In genomic region chr19:2617393-2618165, GRCh38 we compare ENCODE assay signal across 13 cellular contexts.
A peak's percentile ranks its signal among the peaks of the same experiment; 100 is the strongest.
DNase-seq lines count a peak whose midpoint lies in the region; ATAC-seq, FAIRE-seq and TF ChIP-seq lines count a peak whose summit lies in the region.
"Had no signal": no experiment of that assay in that cellular context is flagged by ENCODE, and none has a peak within 500 bp of the region (broad histone marks: within the 10 kb centered on the region; RNA-seq: fewer than 3 reads in every experiment).

No MANE protein-coding gene starts in this region.

- WGBS in heart right ventricle, 2 donors = 83 to 85% methylated on average over 11 of the region's 11 CpGs
- 93% methylated on average over 11 of the region's 11 CpGs for WGBS in thymus

- peaks cover 0 to 5% (median 0%) of the 10 kb centered on the region in 7 donors for H3K27me3 ChIP-seq in heart right ventricle
- H3K27me3 ChIP-seq in thymus (ENCODE audit: control insufficient read depth, insufficient read depth) = no peaks in the 10 kb centered on the region
- H3K27me3 ChIP-seq: MG63, vagina had no signal

- DNase-seq in Right ventricle myocardium inferior (ENCODE audit: missing footprints) = peak; percentile 40
- no peak for DNase-seq in heart right ventricle
- no peak for DNase-seq in T-cell
- peak; percentile 46 for DNase-seq in kidney
- no peak for DNase-seq in ureter (ENCODE audit: low spot score)
- no peak for DNase-seq in Kasumi-1 (lab: John Stamatoyannopoulos, UW)
- DNase-seq: MG63, NCI-H2171, SK-N-SH had no signal

- peaks cover 0 to 6% (median 0%) of the 10 kb centered on the region in 11 donors for H3K9me3 ChIP-seq in heart right ventricle
- H3K9me3 ChIP-seq in kidney (ENCODE audit: control insufficient read depth in 1 of 2, low read length in 2 of 2) = no peaks in the 10 kb centered on the region
- H3K9me3 ChIP-seq in thymus (ENCODE audit: control insufficient read depth) = peaks cover 2% of the 10 kb centered on the region
- H3K9me3 ChIP-seq: MG63, SK-N-SH, vagina had no signal

- no peak for FAIRE-seq in kidney (lab: Jason Lieb, UNC)
- FAIRE-seq: colon had no signal

- H3K4me3 ChIP-seq in heart right ventricle (no peak overlapping the region), kidney (ENCODE audit: low read length in 2 of 2) (no peak overlapping the region), thymus (ENCODE audit: low read length) (no peak overlapping the region)
- H3K4me3 ChIP-seq: MG63, vagina had no signal

- ATAC-seq in Right ventricle myocardium inferior (no peak), heart right ventricle (no peak), T-cell (replicated peaks in 1 of 4) (no peak), HG02588 (IDR thresholded peaks at IDR 0.05; ENCODE audit: unreplicated experiment) (no peak)

- peak overlapping the region; percentile 86 to 89 for H3K27ac Mint-ChIP-seq in T-cell

- H3K9ac ChIP-seq in kidney (ENCODE audit: low read length in 2 of 2) = peak overlapping the region in 1 of 2 donors; percentile 35
- H3K9ac ChIP-seq: SK-N-SH had no signal

- H3K36me3 ChIP-seq in heart right ventricle = no peaks in the 10 kb centered on the region
- no peaks in the 10 kb centered on the region for H3K36me3 ChIP-seq in kidney (ENCODE audit: control insufficient read depth in 1 of 2, insufficient read depth in 2 of 2, low read length in 2 of 2)
- peaks cover 3% of the 10 kb centered on the region for H3K36me3 ChIP-seq in thymus (ENCODE audit: control insufficient read depth, insufficient read depth)
- H3K36me3 ChIP-seq: MG63, vagina had no signal

- H3K36me3 Mint-ChIP-seq in T-cell = no peaks in the 10 kb centered on the region

- H3K4me1 Mint-ChIP-seq in T-cell = peaks cover 66 to 74% (median 66%) of the 10 kb centered on the region in 3 donors

- TF ChIP-seq CTCF in heart right ventricle (IDR thresholded peaks at IDR 0.05) = no peak
- TF ChIP-seq CTCF in kidney (IDR thresholded peaks at IDR 0.05; ENCODE audit: borderline replicate concordance, extremely low read depth, insufficient read depth) = no peak

- peak overlapping the region; percentile 39 to 81 (median 41) for H3K4me3 Mint-ChIP-seq in T-cell

- intact Hi-C loops in Right ventricle myocardium inferior (cut with DNase I) (loop anchor here (10.0 kb wide), 1 partner anchor 453 kb away; the partner anchor contains the start of gene DOT1L), heart right ventricle (cut with DNase I) (loop anchor here in 3 of 10 donors (10.0 kb wide), 2 partner anchors 143 to 453 kb away; partner anchors contain the start of genes GADD45B (in 2 of the 3) and DOT1L (in 1 of the 3)), kidney (cut with DNase I) (no loop called here)

- POLR2A ChIA-PET in T-cell (lab: Charles Lee) = interaction anchor here in 1 of 2 donors (0.7 to 2.0 kb wide), 3 partner anchors 65 to 142 kb away, joined by 4 to 16 read pairs (median 5); partner anchors contain the start of gene GADD45B

- no peaks in the 10 kb centered on the region for H3K9me3 Mint-ChIP-seq in T-cell

- H3K27me3 Mint-ChIP-seq in T-cell = no peaks in the 10 kb centered on the region

- H3K4me1 ChIP-seq in heart right ventricle (peaks cover 4 to 76% (median 18%) of the 10 kb centered on the region in 9 donors), kidney (ENCODE audit: control insufficient read depth in 1 of 2, insufficient read depth in 1 of 2, low read depth in 1 of 2, low read length in 2 of 2) (peaks cover 0 to 17% of the 10 kb centered on the region in 2 donors), thymus (ENCODE audit: control insufficient read depth, insufficient read depth, low read length) (peaks cover 56% of the 10 kb centered on the region)

- H3K27ac ChIP-seq in heart right ventricle (peak overlapping the region in 2 of 10 donors; percentile 26 to 91), kidney (ENCODE audit: low read depth in 2 of 2, low read length in 2 of 2) (peak overlapping the region; percentile 53 to 59), thymus (ENCODE audit: low read depth) (peak overlapping the region; percentile 68)
- H3K27ac ChIP-seq: vagina had no signal

- CTCF ChIA-PET in T-cell (lab: Charles Lee) = interaction anchor here in 1 of 2 donors (0.6 to 3.6 kb wide), 6 partner anchors 10 to 1576 kb away, joined by 3 to 9 read pairs (median 4); partner anchors contain the start of gene GADD45B

Comparison
In these comparisons a context has a peak if more than half of its experiments do, and no peak if none do; other contexts are left out.
1. DNase-seq: peak in Right ventricle myocardium inferior (single experiment) and kidney (single experiment); none in heart right ventricle (0 of 2), T-cell (0 of 34), ureter (single experiment) and Kasumi-1 (0 of 2).